1 cellular context compared by ENCODE assay signal in the genomic region with DNA sequence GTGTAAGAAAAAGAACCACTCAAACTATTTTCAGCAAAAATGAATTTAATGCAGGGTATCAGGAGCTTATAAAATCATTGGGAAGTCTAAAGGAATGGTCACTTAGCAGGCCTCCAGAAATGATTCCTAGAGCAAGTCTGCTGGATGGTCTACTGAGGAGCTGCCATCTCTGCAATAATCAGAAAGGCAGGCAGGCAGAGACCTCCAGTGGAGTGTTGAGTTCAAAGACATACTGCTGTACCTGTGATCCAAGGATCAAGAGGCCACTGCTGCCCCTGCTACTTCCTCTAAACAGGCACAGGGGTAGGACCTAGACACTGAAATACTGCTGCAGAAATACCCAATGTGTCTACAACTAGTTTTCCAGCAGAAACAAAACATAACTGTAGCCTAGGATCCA.
TF ChIP-seq lines count a peak whose summit lies in the region.

No MANE protein-coding gene starts in this region.

TF ChIP-seq in GM23338, 12 proteins besides CTCF, POLR2A, EP300 and RAD21 (continued from another document):
- TF ChIP-seq STAT1 (IDR thresholded peaks at IDR 0.05; ENCODE audit: unreplicated experiment) (no peak), ZNF114 (CRISPR knock-in tag; IDR thresholded peaks at IDR 0.05) (no peak)
